ENCODE assay signal across 26 cellular contexts in genomic region chr5:112348387-112348786, GRCh38.
"Had no signal": no experiment of that assay in that cellular context is flagged by ENCODE, and none has a peak within 500 bp of the region (broad histone marks: within the 10 kb centered on the region; RNA-seq: fewer than 3 reads in every experiment).

No MANE protein-coding gene starts in this region.

- H3K27me3 ChIP-seq: adrenal gland, body of pancreas, gastrocnemius medialis, neutrophil, right lobe of liver, transverse colon had no signal

- H3K36me3 Mint-ChIP-seq: activated CD4-positive, alpha-beta memory T cell treated with anti-CD3 and anti-CD28 coated beads for 36 hours; activated naive CD8-positive, alpha-beta T cell treated with anti-CD3 and anti-CD28 coated beads for 36 hours had no signal

- H3K4me3 ChIP-seq: adrenal gland, body of pancreas, gastrocnemius medialis, lung, right lobe of liver, transverse colon had no signal

- ATAC-seq: body of pancreas, gastrocnemius medialis, left lobe of liver, right lobe of liver had no signal

- DNase-seq: activated CD4-positive, alpha-beta memory T cell treated with anti-CD3 and anti-CD28 coated beads for 36 hours; activated CD4-positive, alpha-beta T cell treated with anti-CD3 and anti-CD28 coated beads for 48 hours; activated CD8-positive, alpha-beta memory T cell treated with anti-CD3 and anti-CD28 coated beads, Interleukin-2, amount 50 U/mL, for 4 hours; activated effector memory CD4-positive, alpha-beta T cell treated with anti-CD3 and anti-CD28 coated beads, Interleukin-2, amount 50 U/mL, for 16 hours; activated naive CD4-positive, alpha-beta T cell treated with anti-CD3 and anti-CD28 coated beads for 36 hours; activated naive CD8-positive, alpha-beta T cell treated with anti-CD3 and anti-CD28 coated beads for 36 hours; activated T-cell treated with anti-CD3 and anti-CD28 coated beads, Interleukin-2, amount 50 U/mL, for 1 hour; adrenal gland; aorta; body of pancreas; effector CD8-positive, alpha-beta T cell; gastrocnemius medialis; glutamatergic neuron; right lobe of liver; stimulated activated CD4-positive, alpha-beta T cell treated with anti-CD3 and anti-CD28 coated beads, Interleukin-2, amount 100 ng/mL, for 48 hours; stimulated activated naive CD4-positive, alpha-beta T cell treated with Interleukin-2 at 50 U/mL for 16 hours; transverse colon had no signal

- H3K27ac Mint-ChIP-seq: activated CD4-positive, alpha-beta memory T cell treated with anti-CD3 and anti-CD28 coated beads for 36 hours; activated naive CD4-positive, alpha-beta T cell treated with anti-CD3 and anti-CD28 coated beads for 36 hours; activated naive CD8-positive, alpha-beta T cell treated with anti-CD3 and anti-CD28 coated beads for 36 hours; activated T-helper 1 cell treated with anti-CD3 and anti-CD28 coated beads, Interleukin-12 subunit alpha, Interleukin-12 subunit beta, Interleukin-2, Interleukin-4 antibody, amounts not matched to agents 30 ng/mL and 10 ng/mL and 1 ng/mL, durations not matched to agents 14 hours and 24 hours and 36 hours; nephron; progenitor cell of endocrine pancreas; T-helper 2 cell treated with Interferon-gamma antibody and Interleukin-4, amounts not matched to agents 5 μg/mL and 100 μg/mL, for 36 hours had no signal

- H3K9me3 Mint-ChIP-seq: activated CD4-positive, alpha-beta memory T cell treated with anti-CD3 and anti-CD28 coated beads for 36 hours; activated naive CD4-positive, alpha-beta T cell treated with anti-CD3 and anti-CD28 coated beads for 36 hours; activated naive CD8-positive, alpha-beta T cell treated with anti-CD3 and anti-CD28 coated beads for 36 hours; activated T-helper 1 cell treated with anti-CD3 and anti-CD28 coated beads, Interleukin-12 subunit alpha, Interleukin-12 subunit beta, Interleukin-2, Interleukin-4 antibody, amounts not matched to agents 30 ng/mL and 10 ng/mL and 1 ng/mL, durations not matched to agents 14 hours and 24 hours and 36 hours; nephron; T-helper 2 cell treated with Interferon-gamma antibody and Interleukin-4, amounts not matched to agents 5 μg/mL and 100 μg/mL, for 36 hours had no signal

- H3K4me1 ChIP-seq: adrenal gland, body of pancreas, gastrocnemius medialis, right lobe of liver, transverse colon had no signal

- H3K36me3 ChIP-seq: adrenal gland, gastrocnemius medialis, neutrophil, right lobe of liver, transverse colon had no signal

- H3K4me1 Mint-ChIP-seq: activated naive CD8-positive, alpha-beta T cell treated with anti-CD3 and anti-CD28 coated beads for 36 hours; nephron had no signal

- H3K4me3 Mint-ChIP-seq: activated CD4-positive, alpha-beta memory T cell treated with anti-CD3 and anti-CD28 coated beads for 36 hours; activated naive CD4-positive, alpha-beta T cell treated with anti-CD3 and anti-CD28 coated beads for 36 hours; activated naive CD8-positive, alpha-beta T cell treated with anti-CD3 and anti-CD28 coated beads for 36 hours; activated T-helper 1 cell treated with anti-CD3 and anti-CD28 coated beads, Interleukin-12 subunit alpha, Interleukin-12 subunit beta, Interleukin-2, Interleukin-4 antibody, amounts not matched to agents 30 ng/mL and 10 ng/mL and 1 ng/mL, durations not matched to agents 14 hours and 24 hours and 36 hours; nephron; T-helper 2 cell treated with Interferon-gamma antibody and Interleukin-4, amounts not matched to agents 5 μg/mL and 100 μg/mL, for 36 hours had no signal

- H3K9me3 ChIP-seq: adrenal gland, body of pancreas, gastrocnemius medialis, neutrophil, right lobe of liver, transverse colon had no signal

- FAIRE-seq: colon, endometrium had no signal

- H3K27me3 Mint-ChIP-seq: activated CD4-positive, alpha-beta memory T cell treated with anti-CD3 and anti-CD28 coated beads for 36 hours; progenitor cell of endocrine pancreas had no signal

- H3K27ac ChIP-seq: adrenal gland, body of pancreas, gastrocnemius medialis, neutrophil, right lobe of liver, transverse colon had no signal
